Comparison of ENCODE assay signal across 1 cellular context in the genomic region with DNA sequence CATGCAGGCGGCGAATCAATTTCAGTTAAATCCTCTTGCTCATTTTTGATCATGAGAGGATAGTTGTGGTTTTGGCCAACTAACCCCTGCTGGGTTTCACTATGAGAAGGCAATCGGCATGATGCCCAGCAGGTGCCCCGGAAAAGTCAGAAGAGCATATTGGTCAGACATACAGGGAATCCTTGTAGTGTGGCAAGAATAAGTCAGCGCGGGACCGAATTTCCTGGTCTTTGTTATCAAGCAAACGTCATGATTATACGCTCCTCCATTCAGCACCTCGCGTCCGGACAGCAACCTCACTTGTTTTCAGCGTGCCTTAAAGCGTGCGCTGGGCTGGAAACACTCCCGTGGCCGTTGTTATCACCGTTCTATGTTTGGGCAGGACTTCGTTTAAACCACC.
TF ChIP-seq lines count a peak whose summit lies in the region.

No MANE protein-coding gene starts in this region.

TF ChIP-seq in GM12878, 131 proteins besides CTCF, POLR2A, EP300 and RAD21 (continued from another document):
- TF ChIP-seq, protein P1, sequence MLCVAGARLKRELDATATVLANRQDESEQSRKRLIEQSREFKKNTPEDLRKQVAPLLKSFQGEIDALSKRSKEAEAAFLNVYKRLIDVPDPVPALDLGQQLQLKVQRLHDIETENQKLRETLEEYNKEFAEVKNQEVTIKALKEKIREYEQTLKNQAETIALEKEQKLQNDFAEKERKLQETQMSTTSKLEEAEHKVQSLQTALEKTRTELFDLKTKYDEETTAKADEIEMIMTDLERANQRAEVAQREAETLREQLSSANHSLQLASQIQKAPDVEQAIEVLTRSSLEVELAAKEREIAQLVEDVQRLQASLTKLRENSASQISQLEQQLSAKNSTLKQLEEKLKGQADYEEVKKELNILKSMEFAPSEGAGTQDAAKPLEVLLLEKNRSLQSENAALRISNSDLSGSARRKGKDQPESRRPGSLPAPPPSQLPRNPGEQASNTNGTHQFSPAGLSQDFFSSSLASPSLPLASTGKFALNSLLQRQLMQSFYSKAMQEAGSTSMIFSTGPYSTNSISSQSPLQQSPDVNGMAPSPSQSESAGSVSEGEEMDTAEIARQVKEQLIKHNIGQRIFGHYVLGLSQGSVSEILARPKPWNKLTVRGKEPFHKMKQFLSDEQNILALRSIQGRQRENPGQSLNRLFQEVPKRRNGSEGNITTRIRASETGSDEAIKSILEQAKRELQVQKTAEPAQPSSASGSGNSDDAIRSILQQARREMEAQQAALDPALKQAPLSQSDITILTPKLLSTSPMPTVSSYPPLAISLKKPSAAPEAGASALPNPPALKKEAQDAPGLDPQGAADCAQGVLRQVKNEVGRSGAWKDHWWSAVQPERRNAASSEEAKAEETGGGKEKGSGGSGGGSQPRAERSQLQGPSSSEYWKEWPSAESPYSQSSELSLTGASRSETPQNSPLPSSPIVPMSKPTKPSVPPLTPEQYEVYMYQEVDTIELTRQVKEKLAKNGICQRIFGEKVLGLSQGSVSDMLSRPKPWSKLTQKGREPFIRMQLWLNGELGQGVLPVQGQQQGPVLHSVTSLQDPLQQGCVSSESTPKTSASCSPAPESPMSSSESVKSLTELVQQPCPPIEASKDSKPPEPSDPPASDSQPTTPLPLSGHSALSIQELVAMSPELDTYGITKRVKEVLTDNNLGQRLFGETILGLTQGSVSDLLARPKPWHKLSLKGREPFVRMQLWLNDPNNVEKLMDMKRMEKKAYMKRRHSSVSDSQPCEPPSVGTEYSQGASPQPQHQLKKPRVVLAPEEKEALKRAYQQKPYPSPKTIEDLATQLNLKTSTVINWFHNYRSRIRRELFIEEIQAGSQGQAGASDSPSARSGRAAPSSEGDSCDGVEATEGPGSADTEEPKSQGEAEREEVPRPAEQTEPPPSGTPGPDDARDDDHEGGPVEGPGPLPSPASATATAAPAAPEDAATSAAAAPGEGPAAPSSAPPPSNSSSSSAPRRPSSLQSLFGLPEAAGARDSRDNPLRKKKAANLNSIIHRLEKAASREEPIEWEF (IDR thresholded peaks at IDR 0.05; ENCODE audit: insufficient replicate concordance, low read depth, low read length) = no peak
- TF ChIP-seq ZNF384 (IDR thresholded peaks at IDR 0.05; ENCODE audit: borderline replicate concordance, low read depth, low read length) (no peak), KDM1A (IDR thresholded peaks at IDR 0.05; ENCODE audit: borderline replicate concordance) (no peak), RB1 (IDR thresholded peaks at IDR 0.05; ENCODE audit: borderline replicate concordance) (no peak), ZNF24 (IDR thresholded peaks at IDR 0.05) (no peak), KAT2A (conservative IDR thresholded peaks at IDR 0.05; ENCODE audit: control insufficient read depth, low read depth, low read length) (no peak), KLF5 (IDR thresholded peaks at IDR 0.05; ENCODE audit: partially characterized antibody) (no peak)
